In genomic region chr1:37513795-37514349, GRCh38 we compare ENCODE assay signal across 8 cellular contexts. TPM values are rescaled to one million over a fixed set of nuclear protein-coding genes. Genes with fewer than 3 reads are reported as not detected.
DNase-seq lines count a peak whose midpoint lies in the region; ATAC-seq and TF ChIP-seq lines count a peak whose summit lies in the region.

No MANE protein-coding gene starts in this region.

- peak overlapping the region; percentile 67; the same call in 1 of the 2 replicates for H3K9ac ChIP-seq in ES-I3 (ENCODE audit: low read depth, low read length)

- peaks cover 52% of the 10 kb centered on the region for H3K4me1 Mint-ChIP-seq in activated T-cell treated with anti-CD3 and anti-CD28 coated beads, Interleukin-2, amount 50 U/mL, for 72 hours (ENCODE audit: low read depth)

- peak overlapping the region; percentile 96 for H3K27ac Mint-ChIP-seq in activated T-cell treated with anti-CD3 and anti-CD28 coated beads, Interleukin-2, amount 50 U/mL, for 72 hours

- TF ChIP-seq CTCF in fibroblast of villous mesenchyme (IDR thresholded peaks at IDR 0.05; ENCODE audit: insufficient read depth, low read depth, low read length) (no peak), osteoblast (IDR thresholded peaks at IDR 0.05; ENCODE audit: extremely low read depth, low read depth, low read length) (no peak), upper lobe of left lung (IDR thresholded peaks at IDR 0.05) (no peak)

- H3K27ac ChIP-seq in osteoblast (ENCODE audit: low read depth, low read length) = peak overlapping the region; percentile 21
- peak overlapping the region; percentile 92 to 95 (median 95) for H3K27ac ChIP-seq in upper lobe of left lung

- H3K9me3 Mint-ChIP-seq in activated T-cell treated with anti-CD3 and anti-CD28 coated beads, Interleukin-2, amount 50 U/mL, for 72 hours = no peaks in the 10 kb centered on the region

- H3K4me2 ChIP-seq in osteoblast (ENCODE audit: insufficient read depth, low read length) = peak overlapping the region; percentile 80

- H3K4me3 Mint-ChIP-seq in activated T-cell treated with anti-CD3 and anti-CD28 coated beads, Interleukin-2, amount 50 U/mL, for 72 hours = peak overlapping the region; percentile 97

- peaks cover 7 to 24% of the 10 kb centered on the region in 2 donors for H3K36me3 Mint-ChIP-seq in activated T-cell treated with anti-CD3 and anti-CD28 coated beads, Interleukin-2, amount 50 U/mL, for 72 hours (ENCODE audit: insufficient read depth in 2 of 2)

- peaks cover 17% of the 10 kb centered on the region for H4K20me1 ChIP-seq in osteoblast (ENCODE audit: insufficient read depth, low read length)

- H3K79me2 ChIP-seq in osteoblast (ENCODE audit: insufficient read depth, low read length) = peaks cover 32% of the 10 kb centered on the region

- H2AFZ ChIP-seq in osteoblast (ENCODE audit: low read length) = peak overlapping the region; percentile 68

- DNase-seq in NCI-H82 (lab: John Stamatoyannopoulos, UW) (peak; percentile 51), fibroblast of villous mesenchyme (ENCODE audit: low read depth) (no peak), osteoblast (ENCODE audit: insufficient read length, low spot score, missing footprints) (peak; percentile 75), upper lobe of left lung (peak; percentile 57 to 64)
- DNase-seq in activated T-cell treated with anti-CD3 and anti-CD28 coated beads, Interleukin-2, amount 50 U/mL, for 72 hours = peak; percentile 64 to 75

- TF ChIP-seq EP300 in upper lobe of left lung (IDR thresholded peaks at IDR 0.05) = no peak

- H3K4me1 ChIP-seq in ES-I3 (ENCODE audit: insufficient read depth, low read length) (peaks cover 6% of the 10 kb centered on the region; the same call in 1 of the 2 replicates), osteoblast (ENCODE audit: insufficient read depth, low read length) (peaks cover 18% of the 10 kb centered on the region), upper lobe of left lung (peaks cover 9 to 22% (median 12%) of the 10 kb centered on the region in 4 donors)

- H3K9me3 ChIP-seq in ES-I3 (ENCODE audit: control insufficient read depth, insufficient read depth, low read length) (no peaks in the 10 kb centered on the region), osteoblast (ENCODE audit: low read depth, low read length) (no peaks in the 10 kb centered on the region), upper lobe of left lung (no peaks in the 10 kb centered on the region)

- WGBS in upper lobe of left lung, 2 donors = 7 to 12% methylated on average over 15 to 21 of the region's 26 CpGs

- ATAC-seq in HG02884 (IDR thresholded peaks at IDR 0.05; ENCODE audit: unreplicated experiment) (peak; percentile 13), upper lobe of left lung (ENCODE audit: low FRiP score in 2 of 2) (peak; percentile 2 to 45), GM21390 (IDR thresholded peaks at IDR 0.05; ENCODE audit: unreplicated experiment) (no peak)
- peak; percentile 58 to 63 for ATAC-seq in activated T-cell treated with anti-CD3 and anti-CD28 coated beads, Interleukin-2, amount 50 U/mL, for 72 hours (replicated peaks in 1 of 2)

- H3K27me3 ChIP-seq in osteoblast (ENCODE audit: insufficient read depth, low read length) (no peaks in the 10 kb centered on the region), upper lobe of left lung (no peaks in the 10 kb centered on the region)

- H3K4me3 ChIP-seq in fibroblast of villous mesenchyme (ENCODE audit: low read depth, low read length) (peak overlapping the region; percentile 81), osteoblast (ENCODE audit: insufficient read depth, low read length) (peak overlapping the region; percentile 91), upper lobe of left lung (peak overlapping the region; percentile 31 to 100 (median 88))

- H3K36me3 ChIP-seq in ES-I3 (ENCODE audit: insufficient read depth, low read length) = peaks cover 1% of the 10 kb centered on the region; the same call in 1 of the 2 replicates
- peaks cover 27% of the 10 kb centered on the region for H3K36me3 ChIP-seq in osteoblast (ENCODE audit: insufficient read depth, low read length)
- peaks cover 5 to 33% (median 9%) of the 10 kb centered on the region in 4 donors for H3K36me3 ChIP-seq in upper lobe of left lung

- TF ChIP-seq POLR2A in upper lobe of left lung (IDR thresholded peaks at IDR 0.05) = no peak

- no peaks in the 10 kb centered on the region for H3K27me3 Mint-ChIP-seq in activated T-cell treated with anti-CD3 and anti-CD28 coated beads, Interleukin-2, amount 50 U/mL, for 72 hours (ENCODE audit: low read depth)

RNA-seq across cellular contexts. Expression of gene MEAF6, which starts 0.7 kb away (rescaled TPM):
- total RNA-seq in activated T-cell treated with anti-CD3 and anti-CD28 coated beads, Interleukin-2, amount 50 U/mL, for 72 hours = 100 to 1,000 TPM; 105 to 108 TPM
- total RNA-seq in fibroblast of villous mesenchyme = 54.8 and 60.9 TPM in 2 replicates
- total RNA-seq in osteoblast = 62.8 and 64.1 TPM in 2 replicates
- 100 to 1,000 TPM in 2 of 6 donors, 10 to 100 TPM in 4; 59.9 to 131 (median 75.1) TPM for total RNA-seq in upper lobe of left lung

RNA-seq across cellular contexts. Expression of gene ZC3H12A, which starts 39.5 kb away (rescaled TPM):
- total RNA-seq in activated T-cell treated with anti-CD3 and anti-CD28 coated beads, Interleukin-2, amount 50 U/mL, for 72 hours = 10 to 100 TPM; 33.5 to 46.1 TPM
- 21.6 and 38.9 TPM in 2 replicates for total RNA-seq in fibroblast of villous mesenchyme
- 11.5 and 13.0 TPM in 2 replicates for total RNA-seq in osteoblast
- 10 to 100 TPM; 17.6 to 55.5 (median 26.2) TPM for total RNA-seq in upper lobe of left lung

RNA-seq across cellular contexts. Expression of gene SNIP1, which starts 40.2 kb away (rescaled TPM):
- total RNA-seq in activated T-cell treated with anti-CD3 and anti-CD28 coated beads, Interleukin-2, amount 50 U/mL, for 72 hours = 10 to 100 TPM; 26.5 to 29.1 TPM
- total RNA-seq in fibroblast of villous mesenchyme (9.5 and 11.6 TPM in 2 replicates), osteoblast (10.0 and 14.1 TPM in 2 replicates), upper lobe of left lung (10 to 100 TPM; 12.0 to 54.5 (median 17.5) TPM)

RNA-seq across cellular contexts. Expression of gene DNALI1, which starts 42.9 kb away (rescaled TPM):
- under 1 TPM; 0.41 to 0.81 TPM for total RNA-seq in activated T-cell treated with anti-CD3 and anti-CD28 coated beads, Interleukin-2, amount 50 U/mL, for 72 hours
- total RNA-seq in fibroblast of villous mesenchyme (7.1 and 7.3 TPM in 2 replicates), osteoblast (6.5 and 7.2 TPM in 2 replicates), upper lobe of left lung (10 to 100 TPM; 12.3 to 41.9 (median 23.4) TPM)
